Comparison of ENCODE assay signal across 12 cellular contexts in the genomic region with DNA sequence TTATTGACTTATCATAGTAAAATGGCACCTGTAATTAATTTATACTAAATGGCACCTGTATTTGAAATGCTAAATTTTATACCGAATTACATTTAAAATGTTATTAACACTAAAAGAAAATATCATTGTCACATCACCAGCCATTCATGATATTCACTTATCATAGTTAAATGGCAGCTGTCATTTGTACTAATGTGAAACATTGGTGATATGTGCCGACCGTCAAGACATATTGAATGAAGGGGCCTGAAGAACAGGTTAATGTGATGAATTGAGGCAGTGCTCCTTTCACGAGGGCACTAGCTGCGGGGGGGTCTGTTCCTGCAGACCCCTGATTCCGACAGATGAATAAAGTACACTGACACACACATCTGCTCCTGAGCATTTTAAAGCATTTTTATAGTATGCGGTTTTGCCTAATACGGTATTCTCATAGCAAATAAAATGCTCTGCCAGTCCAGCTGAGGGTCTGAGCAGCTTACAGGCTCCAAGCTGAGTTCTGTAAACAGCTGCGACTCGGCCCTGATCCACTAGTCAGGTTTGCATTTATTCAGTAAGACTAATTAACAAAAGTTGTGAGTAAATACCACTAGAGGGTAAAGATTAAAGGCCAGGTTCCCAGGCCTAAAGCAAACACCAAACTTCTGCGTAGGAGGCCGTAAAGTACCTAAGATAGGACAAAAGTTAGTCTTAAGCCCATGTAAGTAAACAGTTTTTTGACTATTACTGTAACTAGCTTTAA.
"Had no signal": no experiment of that assay in that cellular context is flagged by ENCODE, and none has a peak within 500 bp of the region (broad histone marks: within the 10 kb centered on the region; RNA-seq: fewer than 3 reads in every experiment).

No MANE protein-coding gene starts in this region.

- ATAC-seq: activated CD4-positive, CD25-positive, alpha-beta regulatory T cell treated with anti-CD3 and anti-CD28 coated beads, Interleukin-2, amount 50 U/mL, for 24 hours; mucosa of descending colon; natural killer cell had no signal

- H3K9me3 ChIP-seq: mucosa of descending colon, ovary, transverse colon had no signal

- H3K4me3 ChIP-seq: mucosa of descending colon, ovary, skin epidermis, transverse colon had no signal

- H3K36me3 ChIP-seq: ovary, transverse colon had no signal

- H3K27ac ChIP-seq: ovary, transverse colon had no signal

- H3K27ac Mint-ChIP-seq: activated naive CD4-positive, alpha-beta T cell treated with anti-CD3 and anti-CD28 coated beads, Interleukin-2, amount 10 ng/mL, durations not matched to agents 7 days and 5 days; activated T-helper 2 cell treated with anti-CD3 and anti-CD28 coated beads, Interferon-gamma antibody, Interleukin-2, Interleukin-4, amounts not matched to agents 10 μg/mL and 5 μg/mL and 100 μg/mL, durations not matched to agents 14 hours and 24 hours and 36 hours; dendritic cell treated with granulocyte-macrophage colony-stimulating factor and Interleukin-4, amounts not matched to agents 40 ng/mL and 50 ng/mL, for 4 days; natural killer cell had no signal

- H3K4me1 ChIP-seq: transverse colon had no signal

- H3K27me3 Mint-ChIP-seq: activated naive CD4-positive, alpha-beta T cell treated with anti-CD3 and anti-CD28 coated beads, Interleukin-2, amount 10 ng/mL, durations not matched to agents 7 days and 5 days; central memory CD8-positive, alpha-beta T cell; dendritic cell treated with granulocyte-macrophage colony-stimulating factor and Interleukin-4, amounts not matched to agents 40 ng/mL and 50 ng/mL, for 4 days had no signal

- H3K4me3 Mint-ChIP-seq: activated naive CD4-positive, alpha-beta T cell treated with anti-CD3 and anti-CD28 coated beads, Interleukin-2, amount 10 ng/mL, durations not matched to agents 7 days and 5 days; central memory CD8-positive, alpha-beta T cell; dendritic cell treated with granulocyte-macrophage colony-stimulating factor and Interleukin-4, amounts not matched to agents 40 ng/mL and 50 ng/mL, for 4 days; natural killer cell had no signal

- H3K36me3 Mint-ChIP-seq: activated naive CD4-positive, alpha-beta T cell treated with anti-CD3 and anti-CD28 coated beads, Interleukin-2, amount 10 ng/mL, durations not matched to agents 7 days and 5 days; natural killer cell had no signal

- H3K27me3 ChIP-seq: ovary, transverse colon had no signal

- DNase-seq: activated naive CD4-positive, alpha-beta T cell treated with anti-CD3 and anti-CD28 coated beads, Interleukin-2, amount 10 ng/mL, durations not matched to agents 7 days and 5 days; erythroblast; mucosa of descending colon; natural killer cell; ovary; T-helper 2 cell; transverse colon had no signal

- H3K4me1 Mint-ChIP-seq: activated naive CD4-positive, alpha-beta T cell treated with anti-CD3 and anti-CD28 coated beads, Interleukin-2, amount 10 ng/mL, durations not matched to agents 7 days and 5 days; central memory CD8-positive, alpha-beta T cell; natural killer cell had no signal
